In the genomic region with DNA sequence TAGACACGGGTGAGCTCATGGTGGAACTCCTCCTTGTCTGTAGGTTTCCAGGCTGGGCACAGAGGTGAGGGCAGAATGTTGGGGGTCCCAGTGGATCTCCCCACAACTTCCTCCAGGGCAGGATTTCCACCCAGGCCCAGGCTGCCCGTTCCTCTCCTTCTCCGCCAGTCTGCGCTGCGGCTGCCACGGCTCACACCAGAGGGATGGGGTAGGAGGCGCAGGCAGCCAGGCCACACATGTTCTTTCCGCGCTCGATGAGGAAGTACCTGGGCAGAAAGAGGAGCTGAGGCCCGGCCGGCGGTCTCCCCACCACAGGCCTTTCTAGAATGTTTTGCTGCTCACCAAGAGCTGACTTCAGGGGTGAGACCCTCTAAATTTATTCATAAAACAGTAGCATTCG, we compare ENCODE assay signal across 28 cellular contexts. TPM values are rescaled to one million over a fixed set of nuclear protein-coding genes. Genes with fewer than 3 reads are reported as not detected.
DNase-seq lines count a peak whose midpoint lies in the region; ATAC-seq and TF ChIP-seq lines count a peak whose summit lies in the region.
"Had no signal": no experiment of that assay in that cellular context is flagged by ENCODE, and none has a peak within 500 bp of the region (broad histone marks: within the 10 kb centered on the region; RNA-seq: fewer than 3 reads in every experiment).

No MANE protein-coding gene starts in this region.

- H3K36me3 Mint-ChIP-seq in CD14-positive monocyte (peaks cover 70 to 84% of the 10 kb centered on the region in 2 donors), nephron progenitor cell (ENCODE audit: low read depth) (peaks cover 46% of the 10 kb centered on the region), GM23338 (ENCODE audit: low read depth) (peaks cover 42% of the 10 kb centered on the region)

- intact Hi-C loops in CD14-positive monocyte (cut with micrococcal nuclease) (no loop called here), dorsolateral prefrontal cortex (cut with DNase I) (no loop called here), spleen (cut with DNase I; ENCODE audit: low total_unique reads) (no loop called here), vagina (cut with DNase I) (no loop called here)

- H3K9me3 ChIP-seq in OCI-LY1 (ENCODE audit: low read length) (no peaks in the 10 kb centered on the region), spleen (no peaks in the 10 kb centered on the region), vagina (no peaks in the 10 kb centered on the region)
- H3K9me3 ChIP-seq: adrenal gland, BLaER1, esophagus muscularis mucosa, gastrocnemius medialis, mucosa of descending colon, right lobe of liver, transverse colon had no signal

- H3K79me2 ChIP-seq in OCI-LY1 (ENCODE audit: insufficient read depth, low read length) (no peaks in the 10 kb centered on the region), GM23338 (replicated peaks; ENCODE audit: insufficient read depth) (no peaks in the 10 kb centered on the region)

- no peaks in the 10 kb centered on the region for H3K27me3 ChIP-seq in OCI-LY1 (ENCODE audit: insufficient read depth, low read length)
- no peaks in the 10 kb centered on the region for H3K27me3 ChIP-seq in dorsolateral prefrontal cortex
- H3K27me3 ChIP-seq in GM23338 (ENCODE audit: insufficient read depth), result no peaks in the 10 kb centered on the region
- no peaks in the 10 kb centered on the region for H3K27me3 ChIP-seq in spleen (replicated peaks in 1 of 7)
- no peaks in the 10 kb centered on the region for H3K27me3 ChIP-seq in vagina
- H3K27me3 ChIP-seq: adrenal gland, BLaER1, esophagus muscularis mucosa, gastrocnemius medialis, right lobe of liver, transverse colon had no signal

- ATAC-seq in GM23338 (no peak), GM21619 (IDR thresholded peaks at IDR 0.05; ENCODE audit: unreplicated experiment) (no peak)
- ATAC-seq: activated CD8-positive, alpha-beta T cell treated with anti-CD3 and anti-CD28 coated beads, Interleukin-2, amount 10 ng/mL, durations not matched to agents 7 days and 5 days; gastrocnemius medialis; left ventricle myocardium superior; mucosa of descending colon had no signal

- H3K9me2 ChIP-seq in OCI-LY1 (ENCODE audit: low read depth, low read length) (no peaks in the 10 kb centered on the region), GM23338 (ENCODE audit: insufficient read depth) (no peaks in the 10 kb centered on the region)

- H3K36me3 ChIP-seq in OCI-LY1 (ENCODE audit: insufficient read depth, low read length), result peaks cover 77% of the 10 kb centered on the region
- peaks cover 11% of the 10 kb centered on the region; the same call in 1 of the 2 replicates for H3K36me3 ChIP-seq in GM23338 (ENCODE audit: insufficient read depth)
- peaks cover 0 to 97% (median 71%) of the 10 kb centered on the region in 6 donors for H3K36me3 ChIP-seq in spleen
- peaks cover 0 to 54% of the 10 kb centered on the region in 2 donors for H3K36me3 ChIP-seq in vagina

- no peaks in the 10 kb centered on the region for H4K20me1 ChIP-seq in OCI-LY1 (ENCODE audit: insufficient read depth, low read length)
- H4K20me1 ChIP-seq in GM23338 (replicated peaks; ENCODE audit: insufficient read depth), result no peaks in the 10 kb centered on the region; the same call in 1 of the 2 replicates

- TF ChIP-seq POLR2A in spleen (IDR thresholded peaks at IDR 0.05), result no peak
- TF ChIP-seq POLR2A in vagina (IDR thresholded peaks at IDR 0.05), result no peak

- H3K27me3 Mint-ChIP-seq in CD14-positive monocyte (ENCODE audit: low read depth in 3 of 3) (no peaks in the 10 kb centered on the region), nephron progenitor cell (ENCODE audit: low read depth, poor library complexity) (no peaks in the 10 kb centered on the region), GM23338 (ENCODE audit: insufficient read depth, low read depth, poor library complexity) (peaks cover 4% of the 10 kb centered on the region)

- H3K27ac ChIP-seq in OCI-LY1 (ENCODE audit: low read depth, low read length, poor library complexity, severe bottlenecking), result peak overlapping the region; percentile 60
- peak overlapping the region in 42 of 59 donors; percentile 4 to 77 (median 53) for H3K27ac ChIP-seq in dorsolateral prefrontal cortex
- H3K27ac ChIP-seq in GM23338 (ENCODE audit: low read depth), result no peak overlapping the region
- H3K27ac ChIP-seq in spleen, result no peak overlapping the region
- no peak overlapping the region for H3K27ac ChIP-seq in vagina
- H3K27ac ChIP-seq: adrenal gland, BLaER1, esophagus muscularis mucosa, gastrocnemius medialis, parathyroid adenoma, PC-9, right lobe of liver, transverse colon had no signal

- peak overlapping the region; percentile 39; the same call in 1 of the 2 replicates for H3K9ac ChIP-seq in OCI-LY1 (ENCODE audit: low read length)
- H3K9ac ChIP-seq: BLaER1, parathyroid adenoma had no signal

- no peak for DNase-seq in CD14-positive monocyte (ENCODE audit: low spot score)
- peak in 1 of 10 donors; percentile 39 for DNase-seq in dorsolateral prefrontal cortex
- DNase-seq in nephron progenitor cell, result no peak
- DNase-seq in GM23338 (ENCODE audit: low spot score), result no peak
- DNase-seq in spleen, result no peak
- DNase-seq in vagina (ENCODE audit: extremely low spot score in 2 of 2), result no peak
- DNase-seq: activated CD8-positive, alpha-beta T cell treated with anti-CD3 and anti-CD28 coated beads, Interleukin-2, amount 10 ng/mL, durations not matched to agents 7 days and 5 days; COR-L47; DMS79 treated with DMSO at 0.1 percent for 48 hours; gastrocnemius medialis; HCEC 1CT; hippocampal formation; left ventricle myocardium superior; mucosa of descending colon; NCI-H1105; NCI-H2029 treated with DMSO at 0.1 percent for 48 hours; NCI-H345; PC-9; right lobe of liver; SHP77 treated with DMSO at 0.1 percent for 48 hours; T-helper 1 cell; transverse colon had no signal

- H3F3A ChIP-seq in OCI-LY1 (ENCODE audit: insufficient read depth, low read length), result no peaks in the 10 kb centered on the region
- no peaks in the 10 kb centered on the region for H3F3A ChIP-seq in GM23338 (replicated peaks; ENCODE audit: low read depth)

- H3K4me3 ChIP-seq in OCI-LY1 (ENCODE audit: low read depth, low read length, poor library complexity, severe bottlenecking), result no peak overlapping the region
- no peak overlapping the region for H3K4me3 ChIP-seq in dorsolateral prefrontal cortex
- H3K4me3 ChIP-seq in GM23338, result no peak overlapping the region
- no peak overlapping the region for H3K4me3 ChIP-seq in spleen
- H3K4me3 ChIP-seq in vagina, result no peak overlapping the region
- H3K4me3 ChIP-seq: adrenal gland, BLaER1, esophagus muscularis mucosa, gastrocnemius medialis, mucosa of descending colon, PC-9, right lobe of liver, transverse colon had no signal

- H3K9me3 Mint-ChIP-seq in CD14-positive monocyte (peaks cover 0 to 4% (median 0%) of the 10 kb centered on the region in 7 donors), nephron progenitor cell (no peaks in the 10 kb centered on the region), GM23338 (no peaks in the 10 kb centered on the region)

- H3K4me1 ChIP-seq in OCI-LY1 (ENCODE audit: insufficient read depth, low read length, severe bottlenecking) (peaks cover 24% of the 10 kb centered on the region), GM23338 (ENCODE audit: insufficient read depth) (no peaks in the 10 kb centered on the region), spleen (peaks cover 0 to 30% (median 11%) of the 10 kb centered on the region in 6 donors), vagina (peaks cover 10% of the 10 kb centered on the region)
- H3K4me1 ChIP-seq: BLaER1, gastrocnemius medialis, parathyroid adenoma had no signal

- H3K4me1 Mint-ChIP-seq in CD14-positive monocyte (peaks cover 34% of the 10 kb centered on the region), nephron progenitor cell (peaks cover 1% of the 10 kb centered on the region), GM23338 (no peaks in the 10 kb centered on the region; the same call in 2 of the 3 replicates)

- H3K4me2 ChIP-seq in OCI-LY1 (ENCODE audit: low read length) (peak overlapping the region; percentile 4; the same call in 1 of the 2 replicates), GM23338 (no peak overlapping the region)
- H3K4me2 ChIP-seq: BLaER1, PC-9 had no signal

- WGBS in spleen, 5 donors, result 82 to 93% (median 87%) methylated on average over 14 of the region's 14 CpGs

- H3K4me3 Mint-ChIP-seq in CD14-positive monocyte, result no peak overlapping the region
- H3K4me3 Mint-ChIP-seq in nephron progenitor cell, result no peak overlapping the region
- no peak overlapping the region for H3K4me3 Mint-ChIP-seq in GM23338
- H3K4me3 Mint-ChIP-seq: activated CD8-positive, alpha-beta T cell treated with anti-CD3 and anti-CD28 coated beads, Interleukin-2, amount 10 ng/mL, durations not matched to agents 7 days and 5 days had no signal

- H3K27ac Mint-ChIP-seq in CD14-positive monocyte (peak overlapping the region in 5 of 7 donors; percentile 57 to 77 (median 63)), nephron progenitor cell (peak overlapping the region; percentile 54), GM23338 (no peak overlapping the region)

- no peak for TF ChIP-seq CTCF in CD14-positive monocyte (IDR thresholded peaks at IDR 0.05)
- TF ChIP-seq CTCF in OCI-LY1 (IDR thresholded peaks at IDR 0.05; ENCODE audit: low read length), result peak; percentile 39; the same call in 1 of the 2 replicates
- TF ChIP-seq CTCF in dorsolateral prefrontal cortex (IDR thresholded peaks at IDR 0.05 in 54 of 56, conservative IDR thresholded peaks at IDR 0.05 in 2 of 56; ENCODE audit: low read depth in 1 of 56, partially characterized antibody in 56 of 56), result no peak
- no peak for TF ChIP-seq CTCF in nephron progenitor cell (IDR thresholded peaks at IDR 0.05)
- TF ChIP-seq CTCF in GM23338 (conservative IDR thresholded peaks at IDR 0.05; ENCODE audit: low read depth in 2 of 2), result no peak
- TF ChIP-seq CTCF in spleen (IDR thresholded peaks at IDR 0.05 in 8 of 11, conservative IDR thresholded peaks at IDR 0.05 in 3 of 11), result no peak
- no peak for TF ChIP-seq CTCF in vagina (IDR thresholded peaks at IDR 0.05)

- H2AFZ ChIP-seq in OCI-LY1 (ENCODE audit: low read length) (no peak overlapping the region), GM23338 (no peak overlapping the region)
- H2AFZ ChIP-seq: parathyroid adenoma, PC-9 had no signal

TF ChIP-seq in GM23338, 12 proteins besides CTCF, POLR2A, EP300 and RAD21 (continues in another document):
- TF ChIP-seq ZNF114 (CRISPR knock-in tag; IDR thresholded peaks at IDR 0.05) (no peak), EZH2 (IDR thresholded peaks at IDR 0.05; ENCODE audit: low read depth, unreplicated experiment) (no peak)

RNA-seq across cellular contexts. Expression of gene CTSH, which starts 22.9 kb away (rescaled TPM):
- polyA plus RNA-seq in CD14-positive monocyte (100 to 1,000 TPM; 756 to 884 TPM), GM23338 (2016; fragmentation: Nextera tagmentation; extraction: Ambion mirVana) (18.2 and 19.9 TPM in 2 replicates), spleen (100 to 1,000 TPM; 372 to 381 (median 377) TPM)
- total RNA-seq in dorsolateral prefrontal cortex (100 to 1,000 TPM in 19 of 120 experiments, 10 to 100 TPM in 101; 37.9 to 182 (median 75.8) TPM), spleen (100 to 1,000 TPM; 112 to 336 (median 238) TPM), vagina (110 TPM)
- 19.7 and 41.2 TPM in 2 replicates for total RNA-seq in GM23338 (2014; rRNA removed; shearing (Covaris generic))

RNA-seq across cellular contexts. Expression of gene MORF4L1, which starts 49.2 kb away (rescaled TPM):
- polyA plus RNA-seq in CD14-positive monocyte (100 to 1,000 TPM; 224 to 242 TPM), GM23338 (2016; fragmentation: Nextera tagmentation; extraction: Ambion mirVana) (571 and 611 TPM in 2 replicates), spleen (100 to 1,000 TPM; 105 to 194 (median 154) TPM)
- total RNA-seq in dorsolateral prefrontal cortex (100 to 1,000 TPM; 221 to 556 (median 377) TPM), spleen (100 to 1,000 TPM; 191 to 271 (median 234) TPM), vagina (170 TPM)
- total RNA-seq in GM23338 (2014; rRNA removed; shearing (Covaris generic)), result 491 and 520 TPM in 2 replicates

Comparison
In these comparisons a context has a peak if more than half of its experiments do, and no peak if none do; other contexts are left out.
1. H3K27ac ChIP-seq: peak in OCI-LY1 (single experiment) and dorsolateral prefrontal cortex (42 of 59); none in GM23338 (single experiment), spleen (0 of 8) and vagina (single experiment).